In genomic region chr17:47895254-47895855, GRCh38 we compare ENCODE assay signal across 1 cellular context.
TF ChIP-seq lines count a peak whose summit lies in the region.

No MANE protein-coding gene starts in this region.

TF ChIP-seq in HEK293, 187 proteins besides CTCF, POLR2A, EP300 and RAD21 (continued from another document):
- TF ChIP-seq ZBTB17 (tag by site-specific recombination; IDR thresholded peaks at IDR 0.05) (peak; percentile 31; the same call in 1 of the 2 replicates), ZNF350 (tag by site-specific recombination; IDR thresholded peaks at IDR 0.05) (no peak), ZNF274 (IDR thresholded peaks at IDR 0.05; ENCODE audit: low read length) (no peak), ZNF274 (tag by site-specific recombination; IDR thresholded peaks at IDR 0.05; ENCODE audit: borderline replicate concordance) (no peak)
